Comparison of ENCODE assay signal across 8 cellular contexts in genomic region chr2:30421551-30422436, GRCh38. TPM values are rescaled to one million over a fixed set of nuclear protein-coding genes. Genes with fewer than 3 reads are reported as not detected.
DNase-seq lines count a peak whose midpoint lies in the region; ATAC-seq and TF ChIP-seq lines count a peak whose summit lies in the region.

No MANE protein-coding gene starts in this region.

- intact Hi-C loops in activated CD4-positive, alpha-beta T cell treated with anti-CD3 and anti-CD28 coated beads, Interleukin-2, amount 10 ng/mL, durations not matched to agents 24 days and 14 days (cut with micrococcal nuclease), result loop anchor here (1.0 to 10.0 kb wide), 15 partner anchors 11 to 283 kb away; partner anchors contain the start of genes LBH, LCLAT1 and YPEL5

- H3K4me1 Mint-ChIP-seq in activated CD4-positive, alpha-beta T cell treated with anti-CD3 and anti-CD28 coated beads, Interleukin-2, amount 10 ng/mL, durations not matched to agents 24 days and 14 days, result peaks cover 34% of the 10 kb centered on the region

- H3K4me3 Mint-ChIP-seq in activated CD4-positive, alpha-beta T cell treated with anti-CD3 and anti-CD28 coated beads, Interleukin-2, amount 10 ng/mL, durations not matched to agents 24 days and 14 days, result peak overlapping the region; percentile 62

- no peak overlapping the region for H3K4me3 ChIP-seq in parathyroid adenoma (ENCODE audit: low read depth, low read length)

- no peaks in the 10 kb centered on the region for H3K79me2 ChIP-seq in parathyroid adenoma

- peak overlapping the region; percentile 10 for H2AFZ ChIP-seq in parathyroid adenoma

- H3K27me3 Mint-ChIP-seq in activated CD4-positive, alpha-beta T cell treated with anti-CD3 and anti-CD28 coated beads, Interleukin-2, amount 10 ng/mL, durations not matched to agents 24 days and 14 days, result no peaks in the 10 kb centered on the region

- ATAC-seq in GM18498 (IDR thresholded peaks at IDR 0.05; ENCODE audit: unreplicated experiment), result peak; percentile 15

- H3K9me3 ChIP-seq in parathyroid adenoma (ENCODE audit: control insufficient read depth, low read length), result no peaks in the 10 kb centered on the region

- H3K27ac ChIP-seq in epithelial cell of prostate (peak overlapping the region; percentile 93), parathyroid adenoma (no peak overlapping the region)

- H3K27ac Mint-ChIP-seq in activated CD4-positive, alpha-beta T cell treated with anti-CD3 and anti-CD28 coated beads, Interleukin-2, amount 10 ng/mL, durations not matched to agents 24 days and 14 days, result peak overlapping the region; percentile 89

- H3K9me3 Mint-ChIP-seq in activated CD4-positive, alpha-beta T cell treated with anti-CD3 and anti-CD28 coated beads, Interleukin-2, amount 10 ng/mL, durations not matched to agents 24 days and 14 days, result peaks cover 7% of the 10 kb centered on the region

- DNase-seq in HT1080 (ENCODE audit: low read depth) (peak; percentile 12), epithelial cell of prostate (ENCODE audit: low read depth, low spot score) (no peak), DMS79 (lab: John Stamatoyannopoulos, UW) (no peak), NCI-H446 treated with DMSO at 0.1 percent for 48 hours (lab: John Stamatoyannopoulos, UW) (no peak), HUDEP-2 (lab: John Stamatoyannopoulos, UW; ENCODE audit: unreplicated experiment in 76 of 76) (no peak)
- DNase-seq in activated CD4-positive, alpha-beta T cell treated with anti-CD3 and anti-CD28 coated beads, Interleukin-2, amount 10 ng/mL, durations not matched to agents 24 days and 14 days, result peak; percentile 76

- H3K27me3 ChIP-seq in parathyroid adenoma (ENCODE audit: control insufficient read depth, insufficient read depth, low read length), result no peaks in the 10 kb centered on the region

- H3K36me3 Mint-ChIP-seq in activated CD4-positive, alpha-beta T cell treated with anti-CD3 and anti-CD28 coated beads, Interleukin-2, amount 10 ng/mL, durations not matched to agents 24 days and 14 days (ENCODE audit: low read depth), result peaks cover 4% of the 10 kb centered on the region

- H3K9ac ChIP-seq in parathyroid adenoma, result no peak overlapping the region

- H3K36me3 ChIP-seq in parathyroid adenoma (ENCODE audit: control insufficient read depth, insufficient read depth, low read length), result no peaks in the 10 kb centered on the region

- no peak for TF ChIP-seq CTCF in parathyroid adenoma (IDR thresholded peaks at IDR 0.05)

- no peaks in the 10 kb centered on the region for H3K4me1 ChIP-seq in parathyroid adenoma

- H3K4me2 ChIP-seq in parathyroid adenoma (ENCODE audit: low read length), result no peak overlapping the region

RNA-seq across cellular contexts. Expression of gene LCLAT1, which starts 25.3 kb away (rescaled TPM):
- total RNA-seq in HT1080 (2014; rRNA removed; shearing (Covaris generic)), result 5.7 and 8.4 TPM in 2 replicates
- 15.8 and 20.1 TPM in 2 replicates for polyA plus RNA-seq in HT1080 (2015; cell fraction: cytosol; rRNA removed)
- polyA plus RNA-seq in HT1080 (2015; cell fraction: nucleus; rRNA removed), result 15.9 and 16.4 TPM in 2 replicates
- 31.4 and 34.7 TPM in 2 replicates for total RNA-seq in activated CD4-positive, alpha-beta T cell treated with anti-CD3 and anti-CD28 coated beads, Interleukin-2, amount 10 ng/mL, durations not matched to agents 24 days and 14 days

Comparison
In these comparisons a context has a peak if more than half of its experiments do, and no peak if none do; other contexts are left out.
1. DNase-seq: peak in HT1080 (single experiment) and activated CD4-positive, alpha-beta T cell treated with anti-CD3 and anti-CD28 coated beads, Interleukin-2, amount 10 ng/mL, durations not matched to agents 24 days and 14 days (single experiment); none in epithelial cell of prostate (single experiment), DMS79 (single experiment), NCI-H446 treated with DMSO at 0.1 percent for 48 hours (single experiment) and HUDEP-2 (0 of 76).